In genomic region chr4:137533855-137534254, GRCh38 we compare ENCODE assay signal across 12 cellular contexts. TPM values are rescaled to one million over a fixed set of nuclear protein-coding genes. Genes with fewer than 3 reads are reported as not detected.
A peak's percentile ranks its signal among the peaks of the same experiment; 100 is the strongest.
DNase-seq lines count a peak whose midpoint lies in the region; ATAC-seq and TF ChIP-seq lines count a peak whose summit lies in the region.
"Had no signal": no experiment of that assay in that cellular context is flagged by ENCODE, and none has a peak within 500 bp of the region (broad histone marks: within the 10 kb centered on the region; RNA-seq: fewer than 3 reads in every experiment).

No MANE protein-coding gene starts in this region.

- DNase-seq in coronary artery (ENCODE audit: low spot score) (no peak), thyroid gland (no peak), H4 (ENCODE audit: low spot score) (no peak)
- no peak for DNase-seq in activated CD8-positive, alpha-beta memory T cell treated with anti-CD3 and anti-CD28 coated beads, Interleukin-2, amount 50 U/mL, for 4 hours
- no peak for DNase-seq in activated CD4-positive, CD25-positive, alpha-beta regulatory T cell (lab: John Stamatoyannopoulos, UW)
- DNase-seq in activated CD8-positive, alpha-beta memory T cell treated with anti-CD3 and anti-CD28 coated beads, Interleukin-2, amount 10 ng/mL, durations not matched to agents 7 days and 5 days: no peak
- DNase-seq: dorsolateral prefrontal cortex, KBM-7, NCI-H2081, WERI-Rb-1 had no signal

- H3K27me3 ChIP-seq in HUES64 (ENCODE audit: insufficient read depth, low read length) (no peaks in the 10 kb centered on the region), thyroid gland (no peaks in the 10 kb centered on the region)
- H3K27me3 ChIP-seq: dorsolateral prefrontal cortex had no signal

- no peak for ATAC-seq in activated CD8-positive, alpha-beta memory T cell treated with anti-CD3 and anti-CD28 coated beads, Interleukin-2, amount 10 ng/mL, durations not matched to agents 7 days and 5 days

- H3K4me1 Mint-ChIP-seq in nephron: peaks cover 14% of the 10 kb centered on the region
- H3K4me1 Mint-ChIP-seq in activated CD8-positive, alpha-beta memory T cell treated with anti-CD3 and anti-CD28 coated beads, Interleukin-2, amount 10 ng/mL, durations not matched to agents 7 days and 5 days: no peaks in the 10 kb centered on the region

- no peak overlapping the region for H3K27ac Mint-ChIP-seq in nephron
- no peak overlapping the region for H3K27ac Mint-ChIP-seq in activated CD8-positive, alpha-beta memory T cell treated with anti-CD3 and anti-CD28 coated beads, Interleukin-2, amount 10 ng/mL, durations not matched to agents 7 days and 5 days

- TF ChIP-seq POLR2A in thyroid gland (IDR thresholded peaks at IDR 0.05): no peak

- no peak overlapping the region for H3K9ac ChIP-seq in HUES64 (ENCODE audit: low read depth, low read length)

- intact Hi-C loops in thyroid gland (cut with DNase I): no loop called here

- TF ChIP-seq CTCF in coronary artery (IDR thresholded peaks at IDR 0.05): no peak
- no peak for TF ChIP-seq CTCF in nephron (IDR thresholded peaks at IDR 0.05; ENCODE audit: unreplicated experiment in 3 of 3)
- TF ChIP-seq CTCF in thyroid gland (IDR thresholded peaks at IDR 0.05): no peak

- H3K36me3 ChIP-seq in HUES64 (ENCODE audit: insufficient read depth, low read length) (peaks cover 20% of the 10 kb centered on the region), thyroid gland (no peaks in the 10 kb centered on the region)
- H3K36me3 ChIP-seq: WERI-Rb-1 had no signal

- H3K27ac ChIP-seq in HUES64 (ENCODE audit: low read depth, low read length) (peak overlapping the region; percentile 52; the same call in 1 of the 2 replicates), coronary artery (peak overlapping the region; percentile 50 to 88), thyroid gland (peak overlapping the region in 2 of 3 donors; percentile 81 to 91)
- H3K27ac ChIP-seq: WERI-Rb-1 had no signal

- peak overlapping the region; percentile 93; the same call in 1 of the 2 replicates for H3K4me3 ChIP-seq in HUES64 (ENCODE audit: low read length)
- peak overlapping the region; percentile 84 for H3K4me3 ChIP-seq in coronary artery
- H3K4me3 ChIP-seq in thyroid gland (replicated peaks in 1 of 3): no peak overlapping the region

- WGBS in HUES64: 30% methylated on average over 2 of the region's 2 CpGs
- 76 to 93% methylated on average over 2 of the region's 2 CpGs for WGBS in thyroid gland, 2 donors

- peaks cover 2% of the 10 kb centered on the region for H3K36me3 Mint-ChIP-seq in nephron (ENCODE audit: low read depth)
- H3K36me3 Mint-ChIP-seq in activated CD8-positive, alpha-beta memory T cell treated with anti-CD3 and anti-CD28 coated beads, Interleukin-2, amount 10 ng/mL, durations not matched to agents 7 days and 5 days: no peaks in the 10 kb centered on the region

- CTCF ChIA-PET in activated CD8-positive, alpha-beta memory T cell treated with anti-CD3 and anti-CD28 coated beads, Interleukin-2, amount 10 ng/mL, durations not matched to agents 7 days and 5 days (lab: Charles Lee): no interaction called here

- no peaks in the 10 kb centered on the region for H3K27me3 Mint-ChIP-seq in nephron (ENCODE audit: low read depth)
- no peaks in the 10 kb centered on the region for H3K27me3 Mint-ChIP-seq in activated CD8-positive, alpha-beta memory T cell treated with anti-CD3 and anti-CD28 coated beads, Interleukin-2, amount 10 ng/mL, durations not matched to agents 7 days and 5 days

- H3K9me3 ChIP-seq in HUES64 (ENCODE audit: insufficient read depth, low read depth, low read length): no peaks in the 10 kb centered on the region
- no peaks in the 10 kb centered on the region for H3K9me3 ChIP-seq in thyroid gland

- peak overlapping the region in 2 of 3 experiments; percentile 67 to 78 for H3K4me3 Mint-ChIP-seq in nephron
- no peak overlapping the region for H3K4me3 Mint-ChIP-seq in activated CD8-positive, alpha-beta memory T cell treated with anti-CD3 and anti-CD28 coated beads, Interleukin-2, amount 10 ng/mL, durations not matched to agents 7 days and 5 days

- H3K9me3 Mint-ChIP-seq in nephron: peaks cover 6% of the 10 kb centered on the region
- no peaks in the 10 kb centered on the region for H3K9me3 Mint-ChIP-seq in activated CD8-positive, alpha-beta memory T cell treated with anti-CD3 and anti-CD28 coated beads, Interleukin-2, amount 10 ng/mL, durations not matched to agents 7 days and 5 days (ENCODE audit: low read depth)

- peaks cover 68% of the 10 kb centered on the region for H3K4me1 ChIP-seq in HUES64 (ENCODE audit: insufficient read depth, low read length)
- H3K4me1 ChIP-seq in thyroid gland: no peaks in the 10 kb centered on the region

RNA-seq across cellular contexts. Expression of gene PCDH18, which starts 1.6 kb away (rescaled TPM):
- 32.4 TPM for polyA plus RNA-seq in HUES64 (2013, experiment 1 of 2)
- 40.0 TPM for polyA plus RNA-seq in HUES64 (2013, experiment 2 of 2)
- 10 to 100 TPM; 14.0 to 34.9 (median 20.3) TPM for total RNA-seq in thyroid gland
- 78.9 and 106 TPM in 2 replicates for total RNA-seq in H4 (2014; rRNA removed; shearing (Covaris generic))
- not detected for total RNA-seq in activated CD8-positive, alpha-beta memory T cell treated with anti-CD3 and anti-CD28 coated beads, Interleukin-2, amount 10 ng/mL, durations not matched to agents 7 days and 5 days

Comparison
In these comparisons a context has a peak if more than half of its experiments do, and no peak if none do; other contexts are left out.
1. H3K4me3 ChIP-seq: peak in HUES64 (single experiment) and coronary artery (single experiment); none in thyroid gland (0 of 3).
2. RNA of gene PCDH18, which starts 1.6 kb away (total RNA-seq): 78.9 to 106 TPM in H4 and 14.0 to 34.9 TPM in thyroid gland; not detected in activated CD8-positive, alpha-beta memory T cell treated with anti-CD3 and anti-CD28 coated beads, Interleukin-2, amount 10 ng/mL, durations not matched to agents 7 days and 5 days; every median in the first group is over 10 times any median in the second.
3. Peak in every context shown above with its lines, with median percentiles within 50 percentile points of each other: H3K27ac ChIP-seq.